22 cellular contexts compared by ENCODE assay signal in the genomic region with DNA sequence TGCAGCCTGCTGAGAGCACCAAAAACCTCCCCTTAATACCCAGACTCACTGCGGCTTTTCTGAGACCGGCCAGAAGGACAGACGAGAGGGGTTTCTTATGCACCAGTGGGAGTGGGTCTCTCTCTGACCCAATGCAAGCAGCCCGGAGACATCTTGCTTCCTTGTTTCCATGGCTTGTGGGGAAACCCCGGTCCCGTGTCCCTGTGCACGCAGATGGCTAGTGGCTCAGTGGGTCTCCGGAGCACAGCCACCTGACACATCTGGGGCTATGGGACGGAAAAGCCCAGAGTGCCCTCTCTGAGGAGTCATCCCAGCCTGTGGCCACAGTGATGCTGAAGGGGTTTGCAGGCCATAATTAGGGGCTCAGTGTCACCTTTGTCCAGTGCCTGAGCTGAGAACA.
"Had no signal": no experiment of that assay in that cellular context is flagged by ENCODE, and none has a peak within 500 bp of the region (broad histone marks: within the 10 kb centered on the region; RNA-seq: fewer than 3 reads in every experiment).

No MANE protein-coding gene starts in this region.

- H3K36me3 Mint-ChIP-seq: memory B cell; mesothelial cell of epicardium; naive B cell; natural killer cell treated with Interleukin-12 subunit alpha and Interleukin-12 subunit beta and Interleukin-15 and Interleukin-18, amount 100 ng/mL, for 72 hours; neural progenitor cell had no signal

- H3K27me3 ChIP-seq: neural progenitor cell, vagina had no signal

- ATAC-seq: natural killer cell treated with Interleukin-12 subunit alpha and Interleukin-12 subunit beta and Interleukin-15 and Interleukin-18, amount 100 ng/mL, for 72 hours; psoas muscle; right cardiac atrium; stimulated activated naive CD8-positive, alpha-beta T cell treated with anti-CD3 and anti-CD28 coated beads, Interleukin-15, amount 100 ng/mL, for 72 hours had no signal

- H3K9ac ChIP-seq: neural progenitor cell had no signal

- H2AFZ ChIP-seq: neural progenitor cell had no signal

- H3K27ac ChIP-seq: lower lobe of right lung, neural progenitor cell, psoas muscle, suprapubic skin, transverse colon, vagina had no signal

- H3K27me3 Mint-ChIP-seq: stimulated activated naive CD8-positive, alpha-beta T cell treated with anti-CD3 and anti-CD28 coated beads, Interleukin-15, amount 100 ng/mL, for 72 hours had no signal

- DNase-seq: cortex of kidney; dorsolateral prefrontal cortex; effector CD4-positive, alpha-beta T cell; left ventricle myocardium superior; lower lobe of right lung; naive B cell; psoas muscle; right cardiac atrium; small intestine; stimulated activated CD4-positive, alpha-beta T cell treated with anti-CD3 and anti-CD28 coated beads, Interleukin-15, amount 100 ng/mL, for 24 hours; stimulated activated CD4-positive, alpha-beta T cell treated with anti-CD3 and anti-CD28 coated beads, Interleukin-2, amount 100 ng/mL, for 48 hours; stimulated activated CD8-positive, alpha-beta memory T cell treated with anti-CD3 and anti-CD28 coated beads, Interleukin-4, amount 100 ng/mL, for 48 hours; stimulated activated naive CD4-positive, alpha-beta T cell; stimulated activated naive CD8-positive, alpha-beta T cell treated with anti-CD3 and anti-CD28 coated beads, Interleukin-15, amount 100 ng/mL, for 72 hours; transverse colon had no signal

- H3K4me2 ChIP-seq: neural progenitor cell had no signal

- H3K27ac Mint-ChIP-seq: memory B cell; mesothelial cell of epicardium; natural killer cell treated with Interleukin-12 subunit alpha and Interleukin-12 subunit beta and Interleukin-15 and Interleukin-18, amount 100 ng/mL, for 72 hours had no signal

- H3K4me3 Mint-ChIP-seq: memory B cell; mesothelial cell of epicardium; natural killer cell treated with Interleukin-12 subunit alpha and Interleukin-12 subunit beta and Interleukin-15 and Interleukin-18, amount 100 ng/mL, for 72 hours; stimulated activated naive CD8-positive, alpha-beta T cell treated with anti-CD3 and anti-CD28 coated beads, Interleukin-15, amount 100 ng/mL, for 72 hours had no signal

- H3K4me3 ChIP-seq: dorsolateral prefrontal cortex, lower lobe of right lung, mucosa of descending colon, neural progenitor cell, psoas muscle, suprapubic skin, transverse colon, vagina had no signal

- H3K4me1 ChIP-seq: neural progenitor cell, suprapubic skin, transverse colon, vagina had no signal

- H3K9me3 Mint-ChIP-seq: memory B cell; mesothelial cell of epicardium; natural killer cell treated with Interleukin-12 subunit alpha and Interleukin-12 subunit beta and Interleukin-15 and Interleukin-18, amount 100 ng/mL, for 72 hours; neural progenitor cell; stimulated activated naive CD8-positive, alpha-beta T cell treated with anti-CD3 and anti-CD28 coated beads, Interleukin-15, amount 100 ng/mL, for 72 hours had no signal
